11 cellular contexts compared by ENCODE assay signal in genomic region chr19:6374179-6374709, GRCh38. TPM values are rescaled to one million over a fixed set of nuclear protein-coding genes. Genes with fewer than 3 reads are reported as not detected.
A peak's percentile ranks its signal among the peaks of the same experiment; 100 is the strongest.
DNase-seq lines count a peak whose midpoint lies in the region; ATAC-seq, FAIRE-seq and TF ChIP-seq lines count a peak whose summit lies in the region.
"Had no signal": no experiment of that assay in that cellular context is flagged by ENCODE, and none has a peak within 500 bp of the region (broad histone marks: within the 10 kb centered on the region; RNA-seq: fewer than 3 reads in every experiment).

No MANE protein-coding gene starts in this region.

- SMC1A ChIA-PET in GM12878 (lab: Charles Lee; ENCODE audit: uncharacterized antibody, unreplicated experiment): no interaction called here

- 98% methylated on average over 28 of the region's 29 CpGs for WGBS in GM12878 (ENCODE audit: insufficient coverage, insufficient replicate concordance, low lambda C conversion rate, missing lambda C conversion rate)

- DNase-seq in cardiac muscle cell (ENCODE audit: low read depth in 1 of 2, low spot score in 1 of 2) (no peak), Right ventricle myocardium inferior (ENCODE audit: missing footprints) (no peak), GM12878 (ENCODE audit: low read depth, low spot score) (no peak), mesothelial cell of epicardium (ENCODE audit: low spot score in 2 of 2, unreplicated experiment in 2 of 2) (no peak), vagina (ENCODE audit: extremely low spot score in 2 of 2) (no peak), Ammon's horn (ENCODE audit: low spot score) (no peak)
- DNase-seq: CD8-positive, alpha-beta T cell; NCI-H1694 treated with DMSO at 0.1 percent for 48 hours had no signal

- H3K27me3 ChIP-seq in cardiac muscle cell: no peaks in the 10 kb centered on the region
- H3K27me3 ChIP-seq in GM12878 (replicated peaks in 1 of 2; ENCODE audit: control insufficient read depth in 2 of 2, insufficient read depth in 2 of 2, low read length in 1 of 2): no peaks in the 10 kb centered on the region
- H3K27me3 ChIP-seq in vagina: no peaks in the 10 kb centered on the region

- BruUV-seq in GM12878 (replicated peaks; lab: Mats Ljungman, UMichigan): no TSS peak

- ATAC-seq in Right ventricle myocardium inferior (no peak), GM12878 (no peak), HG03280 (IDR thresholded peaks at IDR 0.05; ENCODE audit: unreplicated experiment) (no peak), HG03025 (IDR thresholded peaks at IDR 0.05; ENCODE audit: low FRiP score, unreplicated experiment) (no peak)

- intact Hi-C loops in Right ventricle myocardium inferior (cut with DNase I) (no loop called here), GM12878 (cut with micrococcal nuclease; ENCODE audit: unreplicated experiment) (no loop called here), vagina (cut with DNase I) (no loop called here)

- H4K20me1 ChIP-seq in GM12878 (ENCODE audit: control insufficient read depth, insufficient read depth): no peaks in the 10 kb centered on the region

- in situ Hi-C loops in GM12878 (cut with MboI): no loop called here

- TF ChIP-seq POLR2A in GM12878 (IDR thresholded peaks at IDR 0.05; ENCODE audit: low read depth, low read length) (no peak), vagina (IDR thresholded peaks at IDR 0.05) (no peak)

- peak overlapping the region; percentile 75; the same call in 1 of the 2 replicates for H3K4me2 ChIP-seq in GM12878 (ENCODE audit: control insufficient read depth, insufficient read depth)

- H3K9me3 ChIP-seq in cardiac muscle cell (ENCODE audit: low read depth): no peaks in the 10 kb centered on the region
- no peaks in the 10 kb centered on the region for H3K9me3 ChIP-seq in GM12878 (replicated peaks; ENCODE audit: control insufficient read depth, insufficient read depth, low read length)
- no peaks in the 10 kb centered on the region for H3K9me3 ChIP-seq in vagina

- peaks cover 37% of the 10 kb centered on the region for H3K4me1 Mint-ChIP-seq in mesothelial cell of epicardium

- H3K4me3 ChIP-seq in cardiac muscle cell: no peak overlapping the region
- H3K4me3 ChIP-seq in GM12878: no peak overlapping the region
- no peak overlapping the region for H3K4me3 ChIP-seq in vagina

- H3K27ac ChIP-seq in cardiac muscle cell (peak overlapping the region; percentile 4), GM12878 (ENCODE audit: control insufficient read depth, insufficient read depth) (no peak overlapping the region), vagina (peak overlapping the region; percentile 97)

- no peaks in the 10 kb centered on the region for H3K27me3 Mint-ChIP-seq in mesothelial cell of epicardium (ENCODE audit: low read depth)

- H3K27ac Mint-ChIP-seq in mesothelial cell of epicardium: peak overlapping the region; percentile 97

- peak overlapping the region; percentile 26 for H3K4me3 Mint-ChIP-seq in mesothelial cell of epicardium

- RAD21 ChIA-PET in GM12878 (lab: Charles Lee; ENCODE audit: unreplicated experiment): interaction anchor here (0.7 to 1.2 kb wide), 2 partner anchors 13 to 50 kb away, joined by 3 read pairs; partner anchors contain the start of gene CLPP

- H3K36me3 ChIP-seq in cardiac muscle cell (peaks cover 4% of the 10 kb centered on the region), GM12878 (ENCODE audit: control insufficient read depth in 2 of 2, insufficient read depth in 2 of 2, low read length in 1 of 2) (no peaks in the 10 kb centered on the region; a peak in 3 of 4 replicates), vagina (no peaks in the 10 kb centered on the region)

- H3K9ac ChIP-seq in GM12878 (ENCODE audit: control insufficient read depth, insufficient read depth, low read length): no peak overlapping the region

- H3K36me3 Mint-ChIP-seq in mesothelial cell of epicardium: peaks cover 9% of the 10 kb centered on the region

- H3K9me3 Mint-ChIP-seq in mesothelial cell of epicardium: no peaks in the 10 kb centered on the region
- H3K9me3 Mint-ChIP-seq: CD8-positive, alpha-beta T cell had no signal

- no peaks in the 10 kb centered on the region; the same call in 1 of the 2 replicates for H3K79me2 ChIP-seq in GM12878 (ENCODE audit: control insufficient read depth, insufficient read depth, low read length)

- POLR2A ChIA-PET in GM12878 (lab: Charles Lee): interaction anchor here (0.7 kb wide), 1 partner anchor 50 kb away, joined by 3 read pairs; the partner anchor contains the start of gene KHSRP

- TF ChIP-seq CTCF in cardiac muscle cell (IDR thresholded peaks at IDR 0.05; ENCODE audit: low read depth, low read length) (no peak), GM12878 (IDR thresholded peaks at IDR 0.05 in 2 of 3, conservative IDR thresholded peaks at IDR 0.05 in 1 of 3; ENCODE audit: control insufficient read depth in 2 of 3, extremely low read depth in 1 of 3, insufficient read depth in 1 of 3, low read depth in 3 of 3, low read length in 3 of 3) (no peak), mesothelial cell of epicardium (IDR thresholded peaks at IDR 0.05; ENCODE audit: unreplicated experiment) (no peak), vagina (IDR thresholded peaks at IDR 0.05) (no peak)

- no peak for FAIRE-seq in GM12878 (lab: Jason Lieb, UNC)
- FAIRE-seq: islet of Langerhans had no signal

- H2AFZ ChIP-seq in GM12878 (ENCODE audit: control insufficient read depth, low read depth, low read length): no peak overlapping the region

- no peak for TF ChIP-seq RAD21 in GM12878 (IDR thresholded peaks at IDR 0.05; ENCODE audit: insufficient read depth, low read depth, low read length)

- TF ChIP-seq EP300 in GM12878 (IDR thresholded peaks at IDR 0.05; ENCODE audit: borderline replicate concordance in 1 of 2, control insufficient read depth in 1 of 2, low read depth in 2 of 2, low read length in 2 of 2): no peak

- CTCF ChIA-PET in GM12878 (lab: Yijun Ruan, JAX): interaction anchor here (1.0 kb wide), 1 partner anchor 156 kb away, joined by 3 read pairs; no protein-coding TSS in a partner anchor

- H3K4me1 ChIP-seq in cardiac muscle cell (ENCODE audit: low read depth) (peaks cover 4% of the 10 kb centered on the region), GM12878 (ENCODE audit: control insufficient read depth, insufficient read depth, low read length) (peaks cover 2% of the 10 kb centered on the region; the same call in 1 of the 2 replicates), vagina (peaks cover 19% of the 10 kb centered on the region)

RNA-seq across cellular contexts. Expression of gene PSPN, which starts 1.5 kb away (rescaled TPM):
- total RNA-seq in cardiac muscle cell (1.9 and 3.0 TPM in 2 replicates), Right ventricle myocardium inferior (1.1 TPM), GM12878 (2014; rRNA removed) (0.79 and 1.0 TPM in 2 replicates), GM12878 (2014; rRNA removed; fragmentation: Illumina TruSeq; extraction: Trizol) (0.67 and 0.83 TPM in 2 replicates), GM12878 (2021) (1.1 and 1.2 TPM in 2 replicates), mesothelial cell of epicardium (3.5 to 3.8 TPM (median 3.6 TPM) in 3 replicates), vagina (0.25 TPM)
- polyA plus RNA-seq in cardiac muscle cell (2.7 and 3.0 TPM in 2 replicates), GM12878 (2011; rRNA removed) (0.50 and 0.84 TPM in 2 replicates), GM12878 (2014; fragmentation: Illumina TruSeq; extraction: Trizol) (0.41 and 0.65 TPM in 2 replicates), GM12878 (2014; fragmentation: Nextera tagmentation; extraction: Ambion mirVana) (under 1 TPM; 0.27 to 0.47 TPM), GM12878 (2014; rRNA removed) (0.58 and 0.81 TPM in 2 replicates), GM12878 (2016; fragmentation: Nextera tagmentation; extraction: Ambion mirVana) (1 to 10 TPM in 1 of 2 experiments, under 1 TPM in 1; 0.57 to 1.2 TPM)
- total RNA-seq in GM12878 (2013; cell fraction: nucleolus; rRNA removed): 3.3 and 4.4 TPM in 2 replicates
- polyA plus RNA-seq in GM12878 (2011; ENCODE audit: low read depth): 0.71 TPM
- 0.93 and 0.95 TPM in 2 replicates for polyA plus RNA-seq in GM12878 (2011; cell fraction: cytosol; rRNA removed)
- polyA plus RNA-seq in GM12878 (2011; cell fraction: nucleus; rRNA removed): 1.2 and 1.7 TPM in 2 replicates
- 0.77 and 0.84 TPM in 2 replicates for polyA plus RNA-seq in GM12878 (2012)
- 1.0 and 1.5 TPM in 2 replicates for polyA minus RNA-seq in GM12878 (2011; rRNA and poly(A)+ RNA removed)
- 0.53 and 1.2 TPM in 2 replicates for polyA minus RNA-seq in GM12878 (2011; cell fraction: cytosol; rRNA and poly(A)+ RNA removed)
- 0.60 and 1.1 TPM in 2 replicates for polyA minus RNA-seq in GM12878 (2011; cell fraction: nucleus; rRNA and poly(A)+ RNA removed)

RNA-seq across cellular contexts. Expression of gene ALKBH7, which starts 1.6 kb away (rescaled TPM):
- total RNA-seq in cardiac muscle cell (171 and 266 TPM in 2 replicates), Right ventricle myocardium inferior (134 TPM), GM12878 (2014; rRNA removed) (57.7 and 64.9 TPM in 2 replicates), GM12878 (2014; rRNA removed; fragmentation: Illumina TruSeq; extraction: Trizol) (11.8 and 15.1 TPM in 2 replicates), GM12878 (2021) (82.5 and 89.6 TPM in 2 replicates), mesothelial cell of epicardium (83.7 to 92.9 TPM (median 87.7 TPM) in 3 replicates), vagina (77.1 TPM)
- polyA plus RNA-seq in cardiac muscle cell (126 and 153 TPM in 2 replicates), GM12878 (2011; rRNA removed) (10.9 and 22.9 TPM in 2 replicates), GM12878 (2014; fragmentation: Illumina TruSeq; extraction: Trizol) (0.98 and 7.0 TPM in 2 replicates), GM12878 (2014; fragmentation: Nextera tagmentation; extraction: Ambion mirVana) (1 to 10 TPM in 1 of 2 experiments, under 1 TPM in 1; 0.31 to 5.8 TPM), GM12878 (2014; rRNA removed) (58.7 and 69.6 TPM in 2 replicates), GM12878 (2016; fragmentation: Nextera tagmentation; extraction: Ambion mirVana) (10 to 100 TPM; 52.3 to 63.6 TPM)
- total RNA-seq in GM12878 (2013; cell fraction: nucleolus; rRNA removed): 6.6 and 7.0 TPM in 2 replicates
- 11.3 TPM for polyA plus RNA-seq in GM12878 (2011; ENCODE audit: low read depth)
- polyA plus RNA-seq in GM12878 (2011; cell fraction: cytosol; rRNA removed): 54.3 and 71.1 TPM in 2 replicates
- 23.7 and 27.9 TPM in 2 replicates for polyA plus RNA-seq in GM12878 (2011; cell fraction: nucleus; rRNA removed)
- 60.4 and 60.9 TPM in 2 replicates for polyA plus RNA-seq in GM12878 (2012)
- polyA minus RNA-seq in GM12878 (2011; rRNA and poly(A)+ RNA removed): 3.7 and 14.7 TPM in 2 replicates
- polyA minus RNA-seq in GM12878 (2011; cell fraction: cytosol; rRNA and poly(A)+ RNA removed): 4.8 and 11.5 TPM in 2 replicates
- 4.0 and 5.6 TPM in 2 replicates for polyA minus RNA-seq in GM12878 (2011; cell fraction: nucleus; rRNA and poly(A)+ RNA removed)

RNA-seq across cellular contexts. Expression of gene CLPP, which starts 12.9 kb away (rescaled TPM):
- total RNA-seq in cardiac muscle cell: 98.0 and 141 TPM in 2 replicates
- polyA plus RNA-seq in cardiac muscle cell: 122 and 124 TPM in 2 replicates
- total RNA-seq in Right ventricle myocardium inferior: 80.3 TPM
- total RNA-seq in GM12878 (2013; cell fraction: nucleolus; rRNA removed): 12.8 and 23.9 TPM in 2 replicates
- 138 and 162 TPM in 2 replicates for total RNA-seq in GM12878 (2014; rRNA removed)
- total RNA-seq in GM12878 (2014; rRNA removed; fragmentation: Illumina TruSeq; extraction: Trizol): 57.1 and 62.7 TPM in 2 replicates
- 137 and 151 TPM in 2 replicates for total RNA-seq in GM12878 (2021)
- polyA plus RNA-seq in GM12878 (2011; ENCODE audit: low read depth): 23.7 TPM
- 37.8 and 89.2 TPM in 2 replicates for polyA plus RNA-seq in GM12878 (2011; rRNA removed)
- 210 and 376 TPM in 2 replicates for polyA plus RNA-seq in GM12878 (2011; cell fraction: cytosol; rRNA removed)
- 132 and 167 TPM in 2 replicates for polyA plus RNA-seq in GM12878 (2011; cell fraction: nucleus; rRNA removed)
- 91.2 and 95.4 TPM in 2 replicates for polyA plus RNA-seq in GM12878 (2012)
- 7.4 and 37.6 TPM in 2 replicates for polyA plus RNA-seq in GM12878 (2014; fragmentation: Illumina TruSeq; extraction: Trizol)
- 1 to 10 TPM; 4.6 to 9.8 TPM for polyA plus RNA-seq in GM12878 (2014; fragmentation: Nextera tagmentation; extraction: Ambion mirVana)
- 157 and 176 TPM in 2 replicates for polyA plus RNA-seq in GM12878 (2014; rRNA removed)
- 100 to 1,000 TPM; 157 to 170 TPM for polyA plus RNA-seq in GM12878 (2016; fragmentation: Nextera tagmentation; extraction: Ambion mirVana)
- 32.8 and 79.7 TPM in 2 replicates for polyA minus RNA-seq in GM12878 (2011; rRNA and poly(A)+ RNA removed)
- polyA minus RNA-seq in GM12878 (2011; cell fraction: cytosol; rRNA and poly(A)+ RNA removed): 30.9 and 36.9 TPM in 2 replicates
- polyA minus RNA-seq in GM12878 (2011; cell fraction: nucleus; rRNA and poly(A)+ RNA removed): 10.3 and 20.2 TPM in 2 replicates
- 55.1 to 64.8 TPM (median 58.2 TPM) in 3 replicates for total RNA-seq in mesothelial cell of epicardium
- total RNA-seq in vagina: 85.9 TPM

RNA-seq across cellular contexts. Expression of gene GTF2F1, which starts 18.7 kb away (rescaled TPM):
- total RNA-seq in cardiac muscle cell: 81.3 and 96.7 TPM in 2 replicates
- polyA plus RNA-seq in cardiac muscle cell: 37.7 and 43.0 TPM in 2 replicates
- total RNA-seq in Right ventricle myocardium inferior: 29.6 TPM
- 14.1 and 18.4 TPM in 2 replicates for total RNA-seq in GM12878 (2013; cell fraction: nucleolus; rRNA removed)
- total RNA-seq in GM12878 (2014; rRNA removed): 42.7 and 45.0 TPM in 2 replicates
- 55.4 and 57.3 TPM in 2 replicates for total RNA-seq in GM12878 (2014; rRNA removed; fragmentation: Illumina TruSeq; extraction: Trizol)
- total RNA-seq in GM12878 (2021): 57.8 and 61.7 TPM in 2 replicates
- 32.2 TPM for polyA plus RNA-seq in GM12878 (2011; ENCODE audit: low read depth)
- polyA plus RNA-seq in GM12878 (2011; rRNA removed): 39.6 and 50.4 TPM in 2 replicates
- polyA plus RNA-seq in GM12878 (2011; cell fraction: cytosol; rRNA removed): 65.1 and 90.7 TPM in 2 replicates
- polyA plus RNA-seq in GM12878 (2011; cell fraction: nucleus; rRNA removed): 34.5 and 62.4 TPM in 2 replicates
- polyA plus RNA-seq in GM12878 (2012): 59.6 and 77.8 TPM in 2 replicates
- polyA plus RNA-seq in GM12878 (2014; fragmentation: Illumina TruSeq; extraction: Trizol): 29.6 and 53.1 TPM in 2 replicates
- polyA plus RNA-seq in GM12878 (2014; fragmentation: Nextera tagmentation; extraction: Ambion mirVana): 1 to 10 TPM; 4.5 to 8.7 TPM
- polyA plus RNA-seq in GM12878 (2014; rRNA removed): 55.1 and 61.3 TPM in 2 replicates
- polyA plus RNA-seq in GM12878 (2016; fragmentation: Nextera tagmentation; extraction: Ambion mirVana): 10 to 100 TPM; 39.2 to 46.7 TPM
- 44.7 and 60.2 TPM in 2 replicates for polyA minus RNA-seq in GM12878 (2011; rRNA and poly(A)+ RNA removed)
- 25.7 and 26.8 TPM in 2 replicates for polyA minus RNA-seq in GM12878 (2011; cell fraction: cytosol; rRNA and poly(A)+ RNA removed)
- 8.1 and 13.3 TPM in 2 replicates for polyA minus RNA-seq in GM12878 (2011; cell fraction: nucleus; rRNA and poly(A)+ RNA removed)
- total RNA-seq in mesothelial cell of epicardium: 67.4 to 73.8 TPM (median 68.3 TPM) in 3 replicates
- 52.8 TPM for total RNA-seq in vagina

RNA-seq across cellular contexts. Expression of gene ACER1, which starts 40.8 kb away (rescaled TPM):
- not detected in 2 replicates for total RNA-seq in cardiac muscle cell
- not detected in 2 replicates for polyA plus RNA-seq in cardiac muscle cell
- total RNA-seq in Right ventricle myocardium inferior: not detected
- not detected in 2 replicates for total RNA-seq in GM12878 (2013; cell fraction: nucleolus; rRNA removed)
- not detected in 2 replicates for total RNA-seq in GM12878 (2014; rRNA removed)
- total RNA-seq in GM12878 (2014; rRNA removed; fragmentation: Illumina TruSeq; extraction: Trizol): not detected in 2 replicates
- total RNA-seq in GM12878 (2021): not detected in 2 replicates
- polyA plus RNA-seq in GM12878 (2011; ENCODE audit: low read depth): not detected
- not detected in 2 replicates for polyA plus RNA-seq in GM12878 (2011; rRNA removed)
- 0.03 and 0.07 TPM in 2 replicates for polyA plus RNA-seq in GM12878 (2011; cell fraction: cytosol; rRNA removed)
- not detected in 2 replicates for polyA plus RNA-seq in GM12878 (2011; cell fraction: nucleus; rRNA removed)
- polyA plus RNA-seq in GM12878 (2012): not detected in 2 replicates
- not detected in 2 replicates for polyA plus RNA-seq in GM12878 (2014; fragmentation: Illumina TruSeq; extraction: Trizol)
- not detected for polyA plus RNA-seq in GM12878 (2014; fragmentation: Nextera tagmentation; extraction: Ambion mirVana)
- polyA plus RNA-seq in GM12878 (2014; rRNA removed): not detected in 2 replicates
- not detected for polyA plus RNA-seq in GM12878 (2016; fragmentation: Nextera tagmentation; extraction: Ambion mirVana)
- not detected in 2 replicates for polyA minus RNA-seq in GM12878 (2011; rRNA and poly(A)+ RNA removed)
- polyA minus RNA-seq in GM12878 (2011; cell fraction: cytosol; rRNA and poly(A)+ RNA removed): not detected in 2 replicates
- polyA minus RNA-seq in GM12878 (2011; cell fraction: nucleus; rRNA and poly(A)+ RNA removed): not detected in 2 replicates
- 0.16 TPM in 1 of 3 replicates, not detected in the others for total RNA-seq in mesothelial cell of epicardium
- total RNA-seq in vagina: not detected
